8 cellular contexts compared by ENCODE assay signal in genomic region chr5:114449836-114450515, GRCh38.
DNase-seq lines count a peak whose midpoint lies in the region; ATAC-seq and TF ChIP-seq lines count a peak whose summit lies in the region.

No MANE protein-coding gene starts in this region.

- no peaks in the 10 kb centered on the region for H3K9me3 Mint-ChIP-seq in stimulated activated effector memory CD8-positive, alpha-beta T cell treated with anti-CD3 and anti-CD28 coated beads, Interleukin-12 subunit alpha, Interleukin-12 subunit beta, amount 100 ng/mL, for 72 hours

- TF ChIP-seq CTCF in AG09319 (IDR thresholded peaks at IDR 0.05; ENCODE audit: low read depth, low read length) (peak; percentile 88), GM13977 (IDR thresholded peaks at IDR 0.05; ENCODE audit: extremely low read depth, insufficient read depth, missing control alignments) (peak; percentile 96), VCaP (conservative IDR thresholded peaks at IDR 0.05) (peak; percentile 94), dorsolateral prefrontal cortex (IDR thresholded peaks at IDR 0.05 in 54 of 56, conservative IDR thresholded peaks at IDR 0.05 in 2 of 56; ENCODE audit: low read depth in 1 of 56, partially characterized antibody in 56 of 56) (peak; percentile 70 to 96 (median 86))

- H3K36me3 Mint-ChIP-seq in stimulated activated effector memory CD8-positive, alpha-beta T cell treated with anti-CD3 and anti-CD28 coated beads, Interleukin-12 subunit alpha, Interleukin-12 subunit beta, amount 100 ng/mL, for 72 hours: no peaks in the 10 kb centered on the region

- no peak overlapping the region for H3K4me3 Mint-ChIP-seq in stimulated activated effector memory CD8-positive, alpha-beta T cell treated with anti-CD3 and anti-CD28 coated beads, Interleukin-12 subunit alpha, Interleukin-12 subunit beta, amount 100 ng/mL, for 72 hours

- H3K9me3 ChIP-seq in mesodermal cell (ENCODE audit: control insufficient read depth, low read length): no peaks in the 10 kb centered on the region

- H3K27me3 ChIP-seq in dorsolateral prefrontal cortex: no peaks in the 10 kb centered on the region

- in situ Hi-C loops in GM13977 (cut with MboI; ENCODE audit: low pct_unique_long_range_greater_than_20kb, low sequenced_read_pairs, unreplicated experiment): loop anchor here (25.0 kb wide), 1 partner anchor 763 kb away; no protein-coding TSS in a partner anchor

- DNase-seq in AG09319 (ENCODE audit: extremely low read depth, low read depth) (peak; percentile 15), GM13977 (ENCODE audit: low spot score) (peak; percentile 65), NCI-H1048 (lab: John Stamatoyannopoulos, UW) (peak; percentile 25), dorsolateral prefrontal cortex (peak; percentile 68 to 87 (median 79))
- peak in 1 of 2 donors; percentile 55 for DNase-seq in stimulated activated effector memory CD8-positive, alpha-beta T cell treated with anti-CD3 and anti-CD28 coated beads, Interleukin-12 subunit alpha, Interleukin-12 subunit beta, amount 100 ng/mL, for 72 hours (ENCODE audit: low spot score in 2 of 2)

- H3K27ac ChIP-seq in VCaP (peak overlapping the region; percentile 59), dorsolateral prefrontal cortex (peak overlapping the region in 35 of 59 donors; percentile 8 to 72 (median 41)), mesodermal cell (ENCODE audit: low read depth, low read length, severe bottlenecking) (peak overlapping the region; percentile 52)

- no peaks in the 10 kb centered on the region for H3K36me3 ChIP-seq in mesodermal cell (ENCODE audit: control insufficient read depth, insufficient read depth, low read length)

- no peaks in the 10 kb centered on the region for H3K4me1 Mint-ChIP-seq in stimulated activated effector memory CD8-positive, alpha-beta T cell treated with anti-CD3 and anti-CD28 coated beads, Interleukin-12 subunit alpha, Interleukin-12 subunit beta, amount 100 ng/mL, for 72 hours

- intact Hi-C loops in dorsolateral prefrontal cortex (cut with DNase I): loop anchor here (5.0 to 10.0 kb wide), 7 partner anchors 88 to 835 kb away; partner anchors contain the start of gene KCNN2 (in 1 of the 2)

- WGBS in mesodermal cell (ENCODE audit: insufficient coverage in 2 of 2), 2 experiments: 25 to 32% methylated on average over 8 to 10 of the region's 16 CpGs

- ATAC-seq in HG02678 (IDR thresholded peaks at IDR 0.05; ENCODE audit: unreplicated experiment): peak; percentile 99
- ATAC-seq in stimulated activated effector memory CD8-positive, alpha-beta T cell treated with anti-CD3 and anti-CD28 coated beads, Interleukin-12 subunit alpha, Interleukin-12 subunit beta, amount 100 ng/mL, for 72 hours: peak; percentile 84

- peak overlapping the region in 47 of 59 donors; percentile 2 to 55 (median 30) for H3K4me3 ChIP-seq in dorsolateral prefrontal cortex
- no peak overlapping the region for H3K4me3 ChIP-seq in mesodermal cell (ENCODE audit: extremely low read depth, insufficient read depth, low read length, poor library complexity, severe bottlenecking)

- H3K4me1 ChIP-seq in mesodermal cell (ENCODE audit: control insufficient read depth, insufficient read depth, low read length, poor library complexity, severe bottlenecking): peaks cover 11% of the 10 kb centered on the region

- H3K27ac Mint-ChIP-seq in stimulated activated effector memory CD8-positive, alpha-beta T cell treated with anti-CD3 and anti-CD28 coated beads, Interleukin-12 subunit alpha, Interleukin-12 subunit beta, amount 100 ng/mL, for 72 hours: no peak overlapping the region
